ENCODE assay signal across 24 cellular contexts in the genomic region with DNA sequence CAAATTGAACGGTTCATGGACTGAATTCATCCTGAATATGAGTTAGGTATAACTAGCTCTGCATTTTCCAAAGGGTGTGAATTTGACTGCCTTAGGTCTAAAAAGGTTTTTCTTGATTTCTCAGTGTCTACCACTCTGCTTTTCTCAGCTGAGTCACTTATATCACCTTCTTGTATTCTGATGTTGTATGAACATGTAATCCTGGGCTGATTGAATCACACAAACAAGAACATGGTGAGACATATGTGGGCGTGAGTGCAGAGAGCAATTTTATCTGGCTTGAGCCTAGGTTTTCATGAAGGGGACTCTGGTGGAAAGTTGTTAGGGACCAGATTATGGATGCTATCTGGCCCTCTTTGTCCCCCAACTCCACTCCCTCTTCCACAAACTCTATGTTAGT.
"Had no signal": no experiment of that assay in that cellular context is flagged by ENCODE, and none has a peak within 500 bp of the region (broad histone marks: within the 10 kb centered on the region; RNA-seq: fewer than 3 reads in every experiment).

No MANE protein-coding gene starts in this region.

- H3K27me3 ChIP-seq: colonic mucosa, esophagus squamous epithelium, gastrocnemius medialis, neural progenitor cell, right lobe of liver, testis, tibial artery had no signal

- H3K4me3 ChIP-seq: colonic mucosa, esophagus squamous epithelium, gastrocnemius medialis, lower lobe of right lung, neural progenitor cell, right lobe of liver, testis, tibial artery had no signal

- FAIRE-seq: islet of Langerhans had no signal

- H3K4me1 ChIP-seq: colonic mucosa, esophagus squamous epithelium, gastrocnemius medialis, lower lobe of right lung, neural progenitor cell, parathyroid adenoma, testis had no signal

- H3K9me3 ChIP-seq: colonic mucosa, esophagus squamous epithelium, gastrocnemius medialis, lower lobe of right lung, right lobe of liver, testis, tibial artery had no signal

- H3K27ac ChIP-seq: colonic mucosa, esophagus squamous epithelium, gastrocnemius medialis, lower lobe of right lung, neural progenitor cell, parathyroid adenoma, right lobe of liver, testis, tibial artery had no signal

- ATAC-seq: gastrocnemius medialis; left ventricle myocardium superior; lower lobe of right lung; naive thymus-derived CD4-positive, alpha-beta T cell; right lobe of liver; stimulated activated effector memory CD8-positive, alpha-beta T cell treated with anti-CD3 and anti-CD28 coated beads, Interleukin-12 subunit alpha, Interleukin-12 subunit beta, amount 100 ng/mL, for 72 hours; stimulated activated naive CD8-positive, alpha-beta T cell treated with anti-CD3 and anti-CD28 coated beads, Interleukin-15, Interleukin-2, amounts not matched to agents 100 U/mL and 50 U/mL, for 24 hours had no signal

- H3K36me3 ChIP-seq: colonic mucosa, esophagus squamous epithelium, gastrocnemius medialis, lower lobe of right lung, neural progenitor cell, right lobe of liver, tibial artery had no signal

- DNase-seq: central memory CD4-positive, alpha-beta T cell; colonic mucosa; effector CD8-positive, alpha-beta T cell; endodermal cell; erythroblast; esophagus squamous epithelium; gastrocnemius medialis; head of caudate nucleus; left ventricle myocardium superior; lower lobe of right lung; mesenchymal stem cell; midbrain; naive thymus-derived CD4-positive, alpha-beta T cell; right lobe of liver; stimulated activated CD4-positive, alpha-beta T cell treated with anti-CD3 and anti-CD28 coated beads, Interleukin-2, amount 100 ng/mL, for 24 hours; stimulated activated CD4-positive, alpha-beta T cell treated with anti-CD3 and anti-CD28 coated beads, Interleukin-4, amount 100 ng/mL, for 24 hours; stimulated activated naive CD8-positive, alpha-beta T cell treated with anti-CD3 and anti-CD28 coated beads, Interleukin-15, Interleukin-2, amounts not matched to agents 100 U/mL and 50 U/mL, for 24 hours; substantia nigra; testis; tibial artery had no signal
